Comparison of ENCODE assay signal across 14 cellular contexts in genomic region chr9:88197016-88197415, GRCh38. TPM values are rescaled to one million over a fixed set of nuclear protein-coding genes. Genes with fewer than 3 reads are reported as not detected.
DNase-seq lines count a peak whose midpoint lies in the region; ATAC-seq and TF ChIP-seq lines count a peak whose summit lies in the region.
"Had no signal": no experiment of that assay in that cellular context is flagged by ENCODE, and none has a peak within 500 bp of the region (broad histone marks: within the 10 kb centered on the region; RNA-seq: fewer than 3 reads in every experiment).

No MANE protein-coding gene starts in this region.

- H3K79me2 ChIP-seq in GM23338 (replicated peaks; ENCODE audit: insufficient read depth), result no peaks in the 10 kb centered on the region

- H3K4me3 ChIP-seq in GM23338, result no peak overlapping the region
- peak overlapping the region; percentile 38 for H3K4me3 ChIP-seq in WI38 (ENCODE audit: low read depth, low read length)
- H3K4me3 ChIP-seq in tibial nerve, result no peak overlapping the region
- H3K4me3 ChIP-seq: prostate gland had no signal

- no peaks in the 10 kb centered on the region for H3K9me3 ChIP-seq in tibial nerve
- H3K9me3 ChIP-seq: prostate gland, thoracic aorta had no signal

- H3F3A ChIP-seq in GM23338 (replicated peaks; ENCODE audit: low read depth), result no peaks in the 10 kb centered on the region

- no peak overlapping the region for H3K27ac Mint-ChIP-seq in GM23338
- H3K27ac Mint-ChIP-seq: activated naive CD8-positive, alpha-beta T cell treated with anti-CD3 and anti-CD28 coated beads, Interleukin-2, amount 50 U/mL, for 24 hours; T-helper 17 cell had no signal

- H3K36me3 ChIP-seq in GM23338 (ENCODE audit: insufficient read depth) (no peaks in the 10 kb centered on the region), tibial nerve (no peaks in the 10 kb centered on the region)
- H3K36me3 ChIP-seq: prostate gland, thoracic aorta had no signal

- 37 to 39% methylated on average over 3 of the region's 3 CpGs for WGBS in tibial nerve, 2 donors

- no peaks in the 10 kb centered on the region for H3K9me3 Mint-ChIP-seq in GM23338
- H3K9me3 Mint-ChIP-seq: activated naive CD8-positive, alpha-beta T cell treated with anti-CD3 and anti-CD28 coated beads, Interleukin-2, amount 50 U/mL, for 24 hours had no signal

- H3K36me3 Mint-ChIP-seq in GM23338 (ENCODE audit: low read depth), result no peaks in the 10 kb centered on the region

- no peak overlapping the region for H3K4me3 Mint-ChIP-seq in GM23338
- H3K4me3 Mint-ChIP-seq: activated naive CD8-positive, alpha-beta T cell treated with anti-CD3 and anti-CD28 coated beads, Interleukin-2, amount 50 U/mL, for 24 hours; T-helper 17 cell had no signal

- no peak for ATAC-seq in GM23338
- ATAC-seq in GM19395 (IDR thresholded peaks at IDR 0.05; ENCODE audit: unreplicated experiment), result no peak
- ATAC-seq in GM18520 (IDR thresholded peaks at IDR 0.05; ENCODE audit: unreplicated experiment), result no peak
- ATAC-seq: activated naive CD8-positive, alpha-beta T cell treated with anti-CD3 and anti-CD28 coated beads, Interleukin-2, amount 50 U/mL, for 24 hours; T-helper 17 cell had no signal

- no peaks in the 10 kb centered on the region for H3K27me3 ChIP-seq in GM23338 (ENCODE audit: insufficient read depth)
- H3K27me3 ChIP-seq in tibial nerve, result no peaks in the 10 kb centered on the region

- H3K4me2 ChIP-seq in GM23338, result peak overlapping the region; percentile 9; the same call in 1 of the 2 replicates

- H3K27ac ChIP-seq in GM23338 (ENCODE audit: low read depth) (no peak overlapping the region), tibial nerve (no peak overlapping the region)
- H3K27ac ChIP-seq: prostate gland had no signal

- H2AFZ ChIP-seq in GM23338, result no peak overlapping the region

- TF ChIP-seq CTCF in GM23338 (conservative IDR thresholded peaks at IDR 0.05; ENCODE audit: low read depth in 2 of 2) (no peak), WI38 (IDR thresholded peaks at IDR 0.05; ENCODE audit: low read depth, low read length) (no peak), tibial nerve (IDR thresholded peaks at IDR 0.05) (no peak)

- peaks cover 4% of the 10 kb centered on the region for H3K27me3 Mint-ChIP-seq in GM23338 (ENCODE audit: insufficient read depth, low read depth, poor library complexity)

- H3K4me1 Mint-ChIP-seq in GM23338, result peaks cover 31% of the 10 kb centered on the region
- H3K4me1 Mint-ChIP-seq: activated naive CD8-positive, alpha-beta T cell treated with anti-CD3 and anti-CD28 coated beads, Interleukin-2, amount 50 U/mL, for 24 hours had no signal

- DNase-seq in GM23338 (ENCODE audit: low spot score) (no peak), hepatic stellate cell (ENCODE audit: low spot score) (peak; percentile 19), tibial nerve (ENCODE audit: low spot score in 2 of 2) (peak; percentile 33 to 43), cerebellum (ENCODE audit: low spot score) (no peak), inferior parietal cortex (ENCODE audit: extremely low spot score) (no peak)
- DNase-seq: activated naive CD8-positive, alpha-beta T cell treated with anti-CD3 and anti-CD28 coated beads, Interleukin-2, amount 50 U/mL, for 24 hours; NCI-H1092 treated with DMSO at 0.1 percent for 48 hours; NCI-H524; T-helper 17 cell had no signal

- no peak for TF ChIP-seq POLR2A in tibial nerve (IDR thresholded peaks at IDR 0.05)

- H3K4me1 ChIP-seq in GM23338 (ENCODE audit: insufficient read depth) (peaks cover 25% of the 10 kb centered on the region), tibial nerve (peaks cover 0 to 29% (median 3%) of the 10 kb centered on the region in 4 donors)
- H3K4me1 ChIP-seq: prostate gland had no signal

- H4K20me1 ChIP-seq in GM23338 (replicated peaks; ENCODE audit: insufficient read depth), result no peaks in the 10 kb centered on the region

- H3K9me2 ChIP-seq in GM23338 (ENCODE audit: insufficient read depth), result no peaks in the 10 kb centered on the region

- no peak for TF ChIP-seq EP300 in tibial nerve (IDR thresholded peaks at IDR 0.05)

TF ChIP-seq in GM23338, 12 proteins besides CTCF, POLR2A, EP300 and RAD21:
- TF ChIP-seq ETS1 (IDR thresholded peaks at IDR 0.05) (no peak), JUNB (IDR thresholded peaks at IDR 0.05; ENCODE audit: unreplicated experiment) (no peak), NANOG (IDR thresholded peaks at IDR 0.05; ENCODE audit: borderline replicate concordance) (no peak), ZNF114 (CRISPR knock-in tag; IDR thresholded peaks at IDR 0.05) (no peak), POLR2AphosphoS5 (IDR thresholded peaks at IDR 0.05; ENCODE audit: low read depth) (no peak), EZH2phosphoT487 (IDR thresholded peaks at IDR 0.05; ENCODE audit: unreplicated experiment) (no peak)

RNA-seq across cellular contexts. Expression of gene SPATA31C2, which starts 58.7 kb away (rescaled TPM):
- 0.12 and 0.35 TPM in 2 replicates for total RNA-seq in GM23338 (2014; rRNA removed; shearing (Covaris generic))
- 0.08 and 0.16 TPM in 2 replicates for polyA plus RNA-seq in GM23338 (2016; fragmentation: Nextera tagmentation; extraction: Ambion mirVana)
- under 1 TPM in 1 of 4 donors, not detected in 3; 0.22 TPM for total RNA-seq in tibial nerve
- total RNA-seq in cerebellum, result not detected
- total RNA-seq: T-helper 17 cell, thoracic aorta had no signal

Comparison
In these comparisons a context has a peak if more than half of its experiments do, and no peak if none do; other contexts are left out.
1. DNase-seq: peak in hepatic stellate cell (single experiment) and tibial nerve (2 of 2); none in GM23338 (single experiment), cerebellum (single experiment) and inferior parietal cortex (single experiment).